ENCODE assay signal across 1 cellular context in genomic region chr20:32702706-32703425, GRCh38.
TF ChIP-seq lines count a peak whose summit lies in the region.

No MANE protein-coding gene starts in this region.

TF ChIP-seq in H1, 55 proteins besides CTCF, POLR2A, EP300 and RAD21:
- TF ChIP-seq HDAC2 (IDR thresholded peaks at IDR 0.05; ENCODE audit: borderline replicate concordance in 1 of 2, low read depth in 2 of 2, low read length in 2 of 2) (0 out of 4 replicates have a peak, but pooled peaks of 1 of the 2 experiments have one; percentile 18), NANOG (IDR thresholded peaks at IDR 0.05; ENCODE audit: insufficient read depth, low read depth, low read length, poor library complexity, severe bottlenecking) (peak; percentile 77), SIX5 (IDR thresholded peaks at IDR 0.05; ENCODE audit: low read depth, low read length) (no peak), TCF12 (IDR thresholded peaks at IDR 0.05; ENCODE audit: low read depth, low read length) (peak; percentile 89; the same call in 1 of the 2 replicates)
